31 cellular contexts compared by ENCODE assay signal in the genomic region with DNA sequence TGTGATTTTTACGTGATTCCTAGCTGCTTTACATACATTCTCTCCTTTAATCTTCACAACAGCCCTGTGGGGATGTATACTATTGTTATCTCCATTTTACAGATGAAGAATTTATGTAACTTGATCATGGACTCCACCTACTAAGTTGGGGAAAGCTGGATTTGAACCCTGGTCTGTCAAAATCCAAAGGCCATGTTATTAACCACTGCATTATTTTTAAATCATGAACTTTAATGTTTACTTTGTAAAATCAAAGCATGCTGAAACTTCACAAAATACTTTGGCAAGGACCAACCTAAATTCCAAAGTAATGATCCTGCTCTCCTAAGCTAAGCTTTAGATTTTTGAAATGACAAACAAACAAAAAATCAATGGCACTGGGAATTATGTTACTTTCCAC. TPM values are rescaled to one million over a fixed set of nuclear protein-coding genes. Genes with fewer than 3 reads are reported as not detected.
"Had no signal": no experiment of that assay in that cellular context is flagged by ENCODE, and none has a peak within 500 bp of the region (broad histone marks: within the 10 kb centered on the region; RNA-seq: fewer than 3 reads in every experiment).

No MANE protein-coding gene starts in this region.

- FAIRE-seq: astrocyte had no signal

- H3K4me1 Mint-ChIP-seq: activated CD4-positive, alpha-beta T cell treated with anti-CD3 and anti-CD28 coated beads for 36 hours; activated CD4-positive, alpha-beta T cell treated with anti-CD3 and anti-CD28 coated beads, Interleukin-2, amount 10 ng/mL, durations not matched to agents 7 days and 5 days; activated naive CD4-positive, alpha-beta T cell treated with anti-CD3 and anti-CD28 coated beads, Interleukin-2, amount 50 U/mL, for 24 hours; WTC11 had no signal

- H3K4me1 ChIP-seq: adrenal gland, breast epithelium, SJSA1 had no signal

- ATAC-seq: activated CD4-positive, alpha-beta T cell treated with anti-CD3 and anti-CD28 coated beads for 36 hours; activated CD4-positive, CD25-positive, alpha-beta regulatory T cell treated with anti-CD3 and anti-CD28 coated beads, Interleukin-2, amount 50 U/mL, for 24 hours; activated CD8-positive, alpha-beta T cell treated with anti-CD3 and anti-CD28 coated beads, Interleukin-2, amount 10 ng/mL, durations not matched to agents 7 days and 5 days; body of pancreas; WTC11 had no signal

- H3K27me3 ChIP-seq: adrenal gland, body of pancreas, breast epithelium, Peyer's patch had no signal

- H3K9ac ChIP-seq: SK-N-SH had no signal

- H3K27ac Mint-ChIP-seq: activated CD4-positive, alpha-beta T cell treated with anti-CD3 and anti-CD28 coated beads for 36 hours; activated CD4-positive, alpha-beta T cell treated with anti-CD3 and anti-CD28 coated beads, Interleukin-2, amount 10 ng/mL, durations not matched to agents 7 days and 5 days; activated CD8-positive, alpha-beta T cell treated with anti-CD3 and anti-CD28 coated beads, Interleukin-2, amount 10 ng/mL, durations not matched to agents 7 days and 5 days; activated naive CD4-positive, alpha-beta T cell treated with anti-CD3 and anti-CD28 coated beads, Interleukin-2, amount 50 U/mL, for 24 hours; activated naive CD8-positive, alpha-beta T cell treated with anti-CD3 and anti-CD28 coated beads, Interleukin-2, amount 10 ng/mL, durations not matched to agents 7 days and 5 days; activated T-cell treated with anti-CD3 and anti-CD28 coated beads, Interleukin-2, amount 50 U/mL, for 24 hours; activated T-helper 2 cell treated with anti-CD3 and anti-CD28 coated beads, Interferon-gamma antibody, Interleukin-2, Interleukin-4, amounts not matched to agents 10 μg/mL and 5 μg/mL and 100 μg/mL, durations not matched to agents 14 hours and 24 hours and 36 hours; T-helper 1 cell treated with Interleukin-12 subunit alpha and Interleukin-12 subunit beta and Interleukin-4 antibody, amounts not matched to agents 30 μg/mL and 1 μg/mL, for 36 hours; T-helper 2 cell treated with Interferon-gamma antibody and Interleukin-4, amounts not matched to agents 5 μg/mL and 100 μg/mL, for 36 hours; WTC11 had no signal

- H3K27ac ChIP-seq: adrenal gland, body of pancreas, breast epithelium, Peyer's patch, SJSA1 had no signal

- H3K4me3 ChIP-seq: adrenal gland, body of pancreas, breast epithelium, Peyer's patch, SJSA1 had no signal

- H3K36me3 ChIP-seq: adrenal gland, breast epithelium, Peyer's patch, SJSA1 had no signal

- H3K4me2 ChIP-seq: SK-N-SH had no signal

- H3K9me3 ChIP-seq: adrenal gland, body of pancreas, breast epithelium, Peyer's patch, SJSA1, SK-N-SH had no signal

- DNase-seq: activated CD4-positive, alpha-beta T cell treated with anti-CD3 and anti-CD28 coated beads for 36 hours; activated CD4-positive, alpha-beta T cell treated with anti-CD3 and anti-CD28 coated beads, Interleukin-2, amount 10 ng/mL, durations not matched to agents 7 days and 5 days; activated CD4-positive, alpha-beta T cell treated with anti-CD3 and anti-CD28 coated beads, Interleukin-2, amount 50 U/mL, for 48 hours; activated CD8-positive, alpha-beta T cell treated with anti-CD3 and anti-CD28 coated beads, Interleukin-2, amount 10 ng/mL, durations not matched to agents 7 days and 5 days; activated gamma-delta T cell; activated naive CD4-positive, alpha-beta T cell treated with Interleukin-2 at 50 U/mL for 16 hours; activated naive CD8-positive, alpha-beta T cell treated with anti-CD3 and anti-CD28 coated beads, Interleukin-2, amount 10 ng/mL, durations not matched to agents 7 days and 5 days; activated T-cell treated with anti-CD3 and anti-CD28 coated beads, Interleukin-2, amount 50 U/mL, for 24 hours; adrenal gland; body of pancreas; caudate nucleus; Karpas-422; NCI-H1048; NCI-H1436 treated with DMSO at 0.1 percent for 48 hours; NCI-H1694 treated with DMSO at 0.1 percent for 48 hours; NCI-H2029; NCI-H345; NCI-H524 treated with DMSO at 0.1 percent for 48 hours; Peyer's patch; RPMI8226; SHP77 treated with DMSO at 0.1 percent for 48 hours; SK-N-SH had no signal

- H3K36me3 Mint-ChIP-seq: activated naive CD4-positive, alpha-beta T cell treated with anti-CD3 and anti-CD28 coated beads, Interleukin-2, amount 50 U/mL, for 24 hours; activated naive CD8-positive, alpha-beta T cell treated with anti-CD3 and anti-CD28 coated beads, Interleukin-2, amount 10 ng/mL, durations not matched to agents 7 days and 5 days; WTC11 had no signal

- H3K4me3 Mint-ChIP-seq: activated CD4-positive, alpha-beta T cell treated with anti-CD3 and anti-CD28 coated beads for 36 hours; activated CD4-positive, alpha-beta T cell treated with anti-CD3 and anti-CD28 coated beads, Interleukin-2, amount 10 ng/mL, durations not matched to agents 7 days and 5 days; activated CD8-positive, alpha-beta T cell treated with anti-CD3 and anti-CD28 coated beads, Interleukin-2, amount 10 ng/mL, durations not matched to agents 7 days and 5 days; activated naive CD4-positive, alpha-beta T cell treated with anti-CD3 and anti-CD28 coated beads, Interleukin-2, amount 50 U/mL, for 24 hours; activated naive CD8-positive, alpha-beta T cell treated with anti-CD3 and anti-CD28 coated beads, Interleukin-2, amount 10 ng/mL, durations not matched to agents 7 days and 5 days; activated T-cell treated with anti-CD3 and anti-CD28 coated beads, Interleukin-2, amount 50 U/mL, for 24 hours; T-helper 1 cell treated with Interleukin-12 subunit alpha and Interleukin-12 subunit beta and Interleukin-4 antibody, amounts not matched to agents 30 μg/mL and 1 μg/mL, for 36 hours; T-helper 2 cell treated with Interferon-gamma antibody and Interleukin-4, amounts not matched to agents 5 μg/mL and 100 μg/mL, for 36 hours; WTC11 had no signal

- H3K9me3 Mint-ChIP-seq: activated CD4-positive, alpha-beta T cell treated with anti-CD3 and anti-CD28 coated beads, Interleukin-2, amount 10 ng/mL, durations not matched to agents 7 days and 5 days; activated naive CD4-positive, alpha-beta T cell treated with anti-CD3 and anti-CD28 coated beads, Interleukin-2, amount 50 U/mL, for 24 hours; activated naive CD8-positive, alpha-beta T cell treated with anti-CD3 and anti-CD28 coated beads, Interleukin-2, amount 10 ng/mL, durations not matched to agents 7 days and 5 days; activated T-cell treated with anti-CD3 and anti-CD28 coated beads, Interleukin-2, amount 50 U/mL, for 24 hours; activated T-helper 2 cell treated with anti-CD3 and anti-CD28 coated beads, Interferon-gamma antibody, Interleukin-2, Interleukin-4, amounts not matched to agents 10 μg/mL and 5 μg/mL and 100 μg/mL, durations not matched to agents 14 hours and 24 hours and 36 hours; T-helper 1 cell treated with Interleukin-12 subunit alpha and Interleukin-12 subunit beta and Interleukin-4 antibody, amounts not matched to agents 30 μg/mL and 1 μg/mL, for 36 hours; T-helper 2 cell treated with Interferon-gamma antibody and Interleukin-4, amounts not matched to agents 5 μg/mL and 100 μg/mL, for 36 hours; WTC11 had no signal

RNA-seq across cellular contexts. Expression of a gene that starts 26.1 kb away (rescaled TPM):
- total RNA-seq: activated CD4-positive, alpha-beta T cell treated with anti-CD3 and anti-CD28 coated beads for 36 hours; activated CD8-positive, alpha-beta T cell treated with anti-CD3 and anti-CD28 coated beads, Interleukin-2, amount 10 ng/mL, durations not matched to agents 7 days and 5 days; activated T-helper 2 cell treated with anti-CD3 and anti-CD28 coated beads, Interferon-gamma antibody, Interleukin-2, Interleukin-4, amounts not matched to agents 10 μg/mL and 5 μg/mL and 100 μg/mL, durations not matched to agents 14 hours and 24 hours and 36 hours; SJSA1 had no signal
